Comparison of ENCODE assay signal across 12 cellular contexts in genomic region chr2:136376211-136376610, GRCh38.
DNase-seq lines count a peak whose midpoint lies in the region; ATAC-seq and TF ChIP-seq lines count a peak whose summit lies in the region.
"Had no signal": no experiment of that assay in that cellular context is flagged by ENCODE, and none has a peak within 500 bp of the region (broad histone marks: within the 10 kb centered on the region; RNA-seq: fewer than 3 reads in every experiment).

No MANE protein-coding gene starts in this region.

- 42 to 52% methylated on average over 6 of the region's 6 CpGs for WGBS in body of pancreas, 2 donors

- no peaks in the 10 kb centered on the region for H3K27me3 Mint-ChIP-seq in activated T-cell treated with anti-CD3 and anti-CD28 coated beads, Interleukin-2, amount 50 U/mL, for 24 hours
- no peaks in the 10 kb centered on the region for H3K27me3 Mint-ChIP-seq in stimulated activated memory B cell treated with anti-CD40 and anti-IgM and Interleukin-4, amounts not matched to agents 10 μg/mL and 1 μg/mL and 100 μg/mL, for 72 hours
- peaks cover 11% of the 10 kb centered on the region for H3K27me3 Mint-ChIP-seq in Caco-2 (ENCODE audit: insufficient read depth, unreplicated experiment)

- peak overlapping the region; percentile 61 for H3K4me2 ChIP-seq in OCI-LY7 (ENCODE audit: low read length)
- H3K4me2 ChIP-seq: KMS-11 had no signal

- H3K4me3 ChIP-seq in OCI-LY7 (ENCODE audit: low read depth, low read length, poor library complexity, severe bottlenecking): no peak overlapping the region
- H3K4me3 ChIP-seq in body of pancreas: no peak overlapping the region
- H3K4me3 ChIP-seq in Caco-2 (ENCODE audit: low read depth, low read length): no peak overlapping the region
- H3K4me3 ChIP-seq: lung had no signal

- H3K36me3 ChIP-seq in OCI-LY7 (ENCODE audit: insufficient read depth, low read length) (no peaks in the 10 kb centered on the region), body of pancreas (replicated peaks in 1 of 2; ENCODE audit: insufficient read depth in 1 of 2, low read depth in 2 of 2) (no peaks in the 10 kb centered on the region), Caco-2 (ENCODE audit: control insufficient read depth, insufficient read depth, low read length) (no peaks in the 10 kb centered on the region)

- peaks cover 59% of the 10 kb centered on the region for H3K4me1 Mint-ChIP-seq in activated T-cell treated with anti-CD3 and anti-CD28 coated beads, Interleukin-2, amount 50 U/mL, for 24 hours (ENCODE audit: low read depth)
- H3K4me1 Mint-ChIP-seq in stimulated activated memory B cell treated with anti-CD40 and anti-IgM and Interleukin-4, amounts not matched to agents 10 μg/mL and 1 μg/mL and 100 μg/mL, for 72 hours: peaks cover 52% of the 10 kb centered on the region
- H3K4me1 Mint-ChIP-seq in Caco-2 (ENCODE audit: low read depth, unreplicated experiment): no peaks in the 10 kb centered on the region

- H4K20me1 ChIP-seq in OCI-LY7 (ENCODE audit: insufficient read depth, low read length): no peaks in the 10 kb centered on the region

- no peak for ATAC-seq in body of pancreas
- ATAC-seq in stimulated activated memory B cell treated with anti-CD40 and anti-IgM and Interleukin-4, amounts not matched to agents 10 μg/mL and 1 μg/mL and 100 μg/mL, for 72 hours: peak; percentile 31

- BruUV-seq in OCI-LY7 (replicated peaks; lab: Mats Ljungman, UMichigan): no TSS peak
- no TSS peak for BruUV-seq in Caco-2 (replicated peaks; lab: Mats Ljungman, UMichigan)

- no peak for TF ChIP-seq POLR2A in body of pancreas (IDR thresholded peaks at IDR 0.05)

- no peaks in the 10 kb centered on the region for H3K27me3 ChIP-seq in body of pancreas
- no peaks in the 10 kb centered on the region for H3K27me3 ChIP-seq in Caco-2 (replicated peaks; ENCODE audit: control insufficient read depth, insufficient read depth, low read length)

- POLR2A ChIA-PET in OCI-LY7 (lab: Charles Lee): interaction anchor here (0.5 to 3.0 kb wide), 15 partner anchors 8 to 427 kb away, joined by 3 to 10 read pairs (median 7); no protein-coding TSS in a partner anchor
- POLR2A ChIA-PET in Caco-2 (lab: Charles Lee): no interaction called here

- H3K9me3 Mint-ChIP-seq in activated T-cell treated with anti-CD3 and anti-CD28 coated beads, Interleukin-2, amount 50 U/mL, for 24 hours: no peaks in the 10 kb centered on the region
- no peaks in the 10 kb centered on the region for H3K9me3 Mint-ChIP-seq in stimulated activated memory B cell treated with anti-CD40 and anti-IgM and Interleukin-4, amounts not matched to agents 10 μg/mL and 1 μg/mL and 100 μg/mL, for 72 hours
- no peaks in the 10 kb centered on the region for H3K9me3 Mint-ChIP-seq in Caco-2 (ENCODE audit: unreplicated experiment)

- H3K4me1 ChIP-seq in OCI-LY7 (ENCODE audit: insufficient read depth, low read length, poor library complexity, severe bottlenecking) (peaks cover 62% of the 10 kb centered on the region), body of pancreas (no peaks in the 10 kb centered on the region), Caco-2 (no peaks in the 10 kb centered on the region)

- no peaks in the 10 kb centered on the region for H3K79me2 ChIP-seq in OCI-LY7 (ENCODE audit: insufficient read depth, low read depth, low read length)

- DNase-seq in activated T-cell treated with anti-CD3 and anti-CD28 coated beads, Interleukin-2, amount 50 U/mL, for 24 hours: no peak
- DNase-seq in activated T-cell treated with anti-CD3 and anti-CD28 coated beads for 4 hours (no peak), OCI-LY7 (ENCODE audit: low spot score) (peak; percentile 72), body of pancreas (peak in 3 of 4 donors; percentile 9 to 45 (median 36)), Caco-2 (no peak), substantia nigra (lab: John Stamatoyannopoulos, UW) (no peak), hippocampal formation (lab: John Stamatoyannopoulos, UW) (no peak)
- DNase-seq: activated CD4-positive, CD25-positive, alpha-beta regulatory T cell treated with anti-CD3 and anti-CD28 coated beads, Interleukin-2, amount 50 U/mL, for 72 hours; stimulated activated CD8-positive, alpha-beta memory T cell treated with anti-CD3 and anti-CD28 coated beads, Interleukin-4, amount 100 ng/mL, for 48 hours had no signal

- CTCF ChIA-PET in OCI-LY7 (lab: Charles Lee; ENCODE audit: unreplicated experiment) (interaction anchor here (0.8 to 3.4 kb wide), 4 partner anchors 62 to 242 kb away, joined by 3 to 7 read pairs (median 4); no protein-coding TSS in a partner anchor), Caco-2 (lab: Charles Lee) (interaction anchor here (1.5 kb wide), 1 partner anchor 462 kb away, joined by 8 read pairs; no protein-coding TSS in a partner anchor)

- H3K4me3 Mint-ChIP-seq in activated T-cell treated with anti-CD3 and anti-CD28 coated beads, Interleukin-2, amount 50 U/mL, for 24 hours: no peak overlapping the region
- H3K4me3 Mint-ChIP-seq in stimulated activated memory B cell treated with anti-CD40 and anti-IgM and Interleukin-4, amounts not matched to agents 10 μg/mL and 1 μg/mL and 100 μg/mL, for 72 hours: no peak overlapping the region
- H3K4me3 Mint-ChIP-seq in Caco-2 (ENCODE audit: unreplicated experiment): no peak overlapping the region

- TF ChIP-seq CTCF in OCI-LY7 (conservative IDR thresholded peaks at IDR 0.05; ENCODE audit: low read length): no peak
- TF ChIP-seq CTCF in body of pancreas (IDR thresholded peaks at IDR 0.05): no peak
- TF ChIP-seq CTCF in Caco-2 (IDR thresholded peaks at IDR 0.05; ENCODE audit: insufficient read depth in 1 of 2, low read depth in 1 of 2, low read length in 1 of 2, severe bottlenecking in 1 of 2, unreplicated experiment in 1 of 2): no peak

- intact Hi-C loops in OCI-LY7 (cut with micrococcal nuclease; ENCODE audit: unreplicated experiment) (loop anchor here (2.0 kb wide), 1 partner anchor 49 kb away; no protein-coding TSS in a partner anchor), body of pancreas (cut with DNase I) (no loop called here), Caco-2 (cut with micrococcal nuclease; ENCODE audit: unreplicated experiment) (loop anchor here (5.0 kb wide), 2 partner anchors 139 to 379 kb away; no protein-coding TSS in a partner anchor)

- H3K9me3 ChIP-seq in OCI-LY7 (ENCODE audit: low read length) (no peaks in the 10 kb centered on the region), body of pancreas (no peaks in the 10 kb centered on the region), Caco-2 (no peaks in the 10 kb centered on the region)

- H2AFZ ChIP-seq in OCI-LY7 (ENCODE audit: low read length): peak overlapping the region; percentile 83

- H3K27ac ChIP-seq in OCI-LY7 (ENCODE audit: low read depth, low read length, poor library complexity, severe bottlenecking): peak overlapping the region; percentile 48
- H3K27ac ChIP-seq in body of pancreas: no peak overlapping the region
- no peak overlapping the region for H3K27ac ChIP-seq in substantia nigra (ENCODE audit: low read depth, low read length, poor library complexity, severe bottlenecking)
- H3K27ac ChIP-seq: KMS-11 had no signal

- H3K36me3 Mint-ChIP-seq in activated T-cell treated with anti-CD3 and anti-CD28 coated beads, Interleukin-2, amount 50 U/mL, for 24 hours (ENCODE audit: low read depth): no peaks in the 10 kb centered on the region
- H3K36me3 Mint-ChIP-seq in stimulated activated memory B cell treated with anti-CD40 and anti-IgM and Interleukin-4, amounts not matched to agents 10 μg/mL and 1 μg/mL and 100 μg/mL, for 72 hours: no peaks in the 10 kb centered on the region
- no peaks in the 10 kb centered on the region for H3K36me3 Mint-ChIP-seq in Caco-2 (ENCODE audit: insufficient read depth, unreplicated experiment)

- no peaks in the 10 kb centered on the region for H3K9me2 ChIP-seq in OCI-LY7 (ENCODE audit: insufficient read depth, low read length)

- peak overlapping the region; percentile 89 for H3K27ac Mint-ChIP-seq in activated T-cell treated with anti-CD3 and anti-CD28 coated beads, Interleukin-2, amount 50 U/mL, for 24 hours
- peak overlapping the region; percentile 85 for H3K27ac Mint-ChIP-seq in stimulated activated memory B cell treated with anti-CD40 and anti-IgM and Interleukin-4, amounts not matched to agents 10 μg/mL and 1 μg/mL and 100 μg/mL, for 72 hours
- no peak overlapping the region for H3K27ac Mint-ChIP-seq in Caco-2 (ENCODE audit: unreplicated experiment)

Comparison
In these comparisons a context has a peak if more than half of its experiments do, and no peak if none do; other contexts are left out.
1. DNase-seq: peak in OCI-LY7 (single experiment) and body of pancreas (3 of 4); none in activated T-cell treated with anti-CD3 and anti-CD28 coated beads, Interleukin-2, amount 50 U/mL, for 24 hours (single experiment), activated T-cell treated with anti-CD3 and anti-CD28 coated beads for 4 hours (single experiment), Caco-2 (0 of 2), substantia nigra (0 of 49) and hippocampal formation (0 of 2).